ENCODE assay signal across 8 cellular contexts in the genomic region with DNA sequence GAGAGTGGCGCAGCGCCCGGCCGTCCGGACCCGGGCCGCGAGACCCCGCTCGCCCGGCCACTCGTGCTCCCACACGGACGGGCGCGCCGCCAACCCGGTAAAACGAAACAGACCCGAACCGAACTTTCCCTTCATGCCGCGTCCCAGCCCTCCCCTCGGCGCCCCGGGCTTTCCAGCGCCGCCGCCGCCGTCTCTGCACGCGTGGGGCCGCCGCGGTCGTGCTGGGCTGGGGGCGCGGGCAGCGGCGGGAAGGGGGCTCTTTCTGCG. TPM values are rescaled to one million over a fixed set of nuclear protein-coding genes. Genes with fewer than 3 reads are reported as not detected.
DNase-seq lines count a peak whose midpoint lies in the region; ATAC-seq lines count a peak whose summit lies in the region.

No MANE protein-coding gene starts in this region.

- peaks cover 5% of the 10 kb centered on the region for H3K27me3 Mint-ChIP-seq in T-helper 17 cell

- H3K27ac ChIP-seq in iPS-18a (ENCODE audit: low read length), result no peak overlapping the region
- peak overlapping the region; percentile 92 for H3K27ac ChIP-seq in stomach smooth muscle (ENCODE audit: low read length)

- H3K9me3 ChIP-seq in T-helper 17 cell (ENCODE audit: control insufficient read depth, low read length, poor library complexity, severe bottlenecking) (no peaks in the 10 kb centered on the region), iPS-18a (ENCODE audit: control insufficient read depth, low read depth, low read length) (no peaks in the 10 kb centered on the region), stomach smooth muscle (ENCODE audit: control insufficient read depth in 2 of 2, low read length in 2 of 2) (no peaks in the 10 kb centered on the region)

- H3K27me3 ChIP-seq in iPS-18a (ENCODE audit: control insufficient read depth, insufficient read depth, low read length), result peaks cover 16% of the 10 kb centered on the region
- no peaks in the 10 kb centered on the region for H3K27me3 ChIP-seq in stomach smooth muscle (ENCODE audit: control insufficient read depth in 1 of 2, insufficient read depth in 2 of 2, low read length in 2 of 2)

- peaks cover 12% of the 10 kb centered on the region for H3K4me1 ChIP-seq in iPS-18a (ENCODE audit: control insufficient read depth, low read depth, low read length)
- peaks cover 9% of the 10 kb centered on the region for H3K4me1 ChIP-seq in stomach smooth muscle (ENCODE audit: control insufficient read depth, insufficient read depth, low read length)

- H3K36me3 ChIP-seq in iPS-18a (ENCODE audit: control insufficient read depth, low read depth, low read length) (no peaks in the 10 kb centered on the region), stomach smooth muscle (ENCODE audit: control insufficient read depth in 2 of 2, insufficient read depth in 2 of 2, low read length in 2 of 2) (no peaks in the 10 kb centered on the region)

- H3K4me1 Mint-ChIP-seq in T-helper 17 cell, result peaks cover 25% of the 10 kb centered on the region

- DNase-seq in activated CD4-positive, CD25-positive, alpha-beta regulatory T cell (lab: John Stamatoyannopoulos, UW), result no peak
- peak in 1 of 3 donors; percentile 23 for DNase-seq in T-helper 17 cell
- DNase-seq in NCI-H526 (lab: John Stamatoyannopoulos, UW), result no peak
- no peak for DNase-seq in activated CD8-positive, alpha-beta memory T cell treated with anti-CD3 and anti-CD28 coated beads, Interleukin-2, amount 50 U/mL, for 48 hours
- no peak for DNase-seq in DMS53 (lab: John Stamatoyannopoulos, UW)

- H3K27ac Mint-ChIP-seq in T-helper 17 cell, result no peak overlapping the region

- peak; percentile 23 to 28 for ATAC-seq in activated CD4-positive, CD25-positive, alpha-beta regulatory T cell treated with anti-CD3 and anti-CD28 coated beads, Interleukin-2, amount 50 U/mL, for 24 hours
- peak; percentile 57 for ATAC-seq in T-helper 17 cell

- no peak overlapping the region for H3K4me3 Mint-ChIP-seq in T-helper 17 cell

- H3K4me3 ChIP-seq in iPS-18a (ENCODE audit: low read length), result peak overlapping the region; percentile 97
- H3K4me3 ChIP-seq in stomach smooth muscle (ENCODE audit: low read length in 2 of 2), result peak overlapping the region; percentile 58 to 86

- H3K36me3 Mint-ChIP-seq in T-helper 17 cell (ENCODE audit: low read depth), result peaks cover 4% of the 10 kb centered on the region

- H3K9ac ChIP-seq in iPS-18a (ENCODE audit: low read length) (peak overlapping the region; percentile 89), stomach smooth muscle (ENCODE audit: low read length in 2 of 2) (peak overlapping the region; percentile 82 to 90)

RNA-seq across cellular contexts. Expression of a gene that starts 0.2 kb away (rescaled TPM):
- 10 to 100 TPM in 1 of 2 donors, 1 to 10 TPM in 1; 1.3 to 16.7 TPM for total RNA-seq in T-helper 17 cell
